1 cellular context compared by ENCODE assay signal in genomic region chr5:140556438-140556837, GRCh38.
TF ChIP-seq lines count a peak whose summit lies in the region.

No MANE protein-coding gene starts in this region.

TF ChIP-seq in K562, 482 proteins besides CTCF, POLR2A, EP300 and RAD21:
- TF ChIP-seq NR2C2 (CRISPR knock-in tag; IDR thresholded peaks at IDR 0.05), result no peak
- no peak for TF ChIP-seq NR2C2 (tag; IDR thresholded peaks at IDR 0.05)
- TF ChIP-seq, protein P1, sequence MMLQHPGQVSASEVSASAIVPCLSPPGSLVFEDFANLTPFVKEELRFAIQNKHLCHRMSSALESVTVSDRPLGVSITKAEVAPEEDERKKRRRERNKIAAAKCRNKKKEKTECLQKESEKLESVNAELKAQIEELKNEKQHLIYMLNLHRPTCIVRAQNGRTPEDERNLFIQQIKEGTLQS (IDR thresholded peaks at IDR 0.05), result peak; percentile 72
- TF ChIP-seq, protein P1 (CRISPR knock-in tag; conservative IDR thresholded peaks at IDR 0.05), result no peak
- TF ChIP-seq ZNF384 (IDR thresholded peaks at IDR 0.05; ENCODE audit: low read depth, low read length), result 0 out of 2 replicates have a peak, but pooled peaks have one; percentile 41
- TF ChIP-seq GABPB2 (CRISPR knock-in tag; conservative IDR thresholded peaks at IDR 0.05), result no peak
- TF ChIP-seq CEBPG (CRISPR knock-in tag; IDR thresholded peaks at IDR 0.05), result no peak
- peak; percentile 11 to 56; a peak in 2 of 4 replicates for TF ChIP-seq CEBPG (tag; conservative IDR thresholded peaks at IDR 0.05 in 1 of 2, IDR thresholded peaks at IDR 0.05 in 1 of 2)
TF ChIP-seq in K562: peak in this region for 3.
